In genomic region chr10:11146402-11147171, GRCh38 we compare ENCODE assay signal across 13 cellular contexts.
DNase-seq lines count a peak whose midpoint lies in the region; ATAC-seq and TF ChIP-seq lines count a peak whose summit lies in the region.
"Had no signal": no experiment of that assay in that cellular context is flagged by ENCODE, and none has a peak within 500 bp of the region (broad histone marks: within the 10 kb centered on the region; RNA-seq: fewer than 3 reads in every experiment).

No MANE protein-coding gene starts in this region.

- no peak overlapping the region for H3K4me2 ChIP-seq in mesendoderm (ENCODE audit: low read length)

- H3K18ac ChIP-seq in mesendoderm (ENCODE audit: low read length): no peak overlapping the region

- intact Hi-C loops in CD8-positive, alpha-beta T cell (cut with DNase I, micrococcal nuclease): loop anchor here in 1 of 2 experiments (1.0 kb wide), 1 partner anchor 34 kb away; no protein-coding TSS in a partner anchor

- no peak overlapping the region for H2BK15ac ChIP-seq in mesendoderm (replicated peaks; ENCODE audit: low read depth)

- no peak for TF ChIP-seq CTCF in CD8-positive, alpha-beta T cell (IDR thresholded peaks at IDR 0.05)
- TF ChIP-seq CTCF in astrocyte of the cerebellum (IDR thresholded peaks at IDR 0.05; ENCODE audit: low read depth, low read length, missing control alignments): no peak

- H3K27me3 ChIP-seq in CD8-positive, alpha-beta T cell (ENCODE audit: insufficient read depth, low read length): no peaks in the 10 kb centered on the region
- H3K27me3 ChIP-seq in mesendoderm (ENCODE audit: insufficient read depth, low read length, poor library complexity): no peaks in the 10 kb centered on the region
- H3K27me3 ChIP-seq: testis had no signal

- H3K36me3 ChIP-seq in CD8-positive, alpha-beta T cell (ENCODE audit: insufficient read depth, low read length): no peaks in the 10 kb centered on the region
- no peaks in the 10 kb centered on the region for H3K36me3 ChIP-seq in mesendoderm (ENCODE audit: control insufficient read depth, insufficient read depth, low read length)

- H3K9ac ChIP-seq in mesendoderm (ENCODE audit: low read length): no peak overlapping the region

- no peak overlapping the region for H3K4ac ChIP-seq in mesendoderm (ENCODE audit: low read depth, low read length)

- no peaks in the 10 kb centered on the region for H3K36me3 Mint-ChIP-seq in CD8-positive, alpha-beta T cell

- no peak overlapping the region for H3K56ac ChIP-seq in mesendoderm (ENCODE audit: low read length)

- ATAC-seq in CD8-positive, alpha-beta T cell: no peak
- no peak for ATAC-seq in HG03196 (IDR thresholded peaks at IDR 0.05; ENCODE audit: unreplicated experiment)

- peaks cover 96% of the 10 kb centered on the region for H3K4me1 ChIP-seq in CD8-positive, alpha-beta T cell (ENCODE audit: insufficient read depth, low read length)
- no peaks in the 10 kb centered on the region for H3K4me1 ChIP-seq in mesendoderm (ENCODE audit: control insufficient read depth, low read depth, low read length)

- H3K23ac ChIP-seq in mesendoderm (ENCODE audit: low read length): no peak overlapping the region

- H3K79me1 ChIP-seq in mesendoderm (ENCODE audit: low read length): no peaks in the 10 kb centered on the region

- H3K27ac ChIP-seq in CD8-positive, alpha-beta T cell (ENCODE audit: low read depth, low read length): peak overlapping the region; percentile 53
- H3K27ac ChIP-seq in mesendoderm (ENCODE audit: low read depth, low read length): no peak overlapping the region
- no peak overlapping the region for H3K27ac ChIP-seq in caudate nucleus (ENCODE audit: low read depth, low read length)
- H3K27ac ChIP-seq: testis had no signal

- H3K4me3 ChIP-seq in CD8-positive, alpha-beta T cell (ENCODE audit: low read depth, low read length): peak overlapping the region; percentile 4
- H3K4me3 ChIP-seq in astrocyte of the cerebellum (ENCODE audit: low read depth, low read length) (no peak overlapping the region), mesendoderm (ENCODE audit: low read length) (no peak overlapping the region)
- H3K4me3 ChIP-seq: testis had no signal

- no peaks in the 10 kb centered on the region for H3K79me2 ChIP-seq in mesendoderm (ENCODE audit: control insufficient read depth, insufficient read depth, low read length)

- no peak overlapping the region for H2AK5ac ChIP-seq in mesendoderm (ENCODE audit: low read length)

- peaks cover 98% of the 10 kb centered on the region for H3K4me1 Mint-ChIP-seq in CD8-positive, alpha-beta T cell (ENCODE audit: low read depth)

- H2BK120ac ChIP-seq in mesendoderm (ENCODE audit: low read depth, low read length): no peak overlapping the region

- POLR2A ChIA-PET in CD8-positive, alpha-beta T cell (lab: Charles Lee): interaction anchor here (1.0 to 11.6 kb wide), 8 partner anchors 8 to 90 kb away, joined by 3 to 319 read pairs (median 12); no protein-coding TSS in a partner anchor

- in situ Hi-C loops in astrocyte of the cerebellum (cut with HindIII; ENCODE audit: low sequenced_read_pairs): no loop called here

- H4K8ac ChIP-seq in mesendoderm (ENCODE audit: low read depth, low read length): no peak overlapping the region

- H3K27me3 Mint-ChIP-seq in CD8-positive, alpha-beta T cell (ENCODE audit: low read depth): no peaks in the 10 kb centered on the region

- WGBS in mesendoderm (ENCODE audit: extremely low coverage, insufficient coverage, low lambda C conversion rate): no CpG with 5 or more reads among the region's 6 CpGs

- H3K9me3 Mint-ChIP-seq in CD8-positive, alpha-beta T cell: no peaks in the 10 kb centered on the region

- peak overlapping the region; percentile 95 for H3K27ac Mint-ChIP-seq in CD8-positive, alpha-beta T cell

- CTCF ChIA-PET in CD8-positive, alpha-beta T cell (lab: Charles Lee): interaction anchor here (1.0 to 11.1 kb wide), 7 partner anchors 11 to 124 kb away, joined by 3 to 202 read pairs (median 5); no protein-coding TSS in a partner anchor

- H3K4me3 Mint-ChIP-seq in CD8-positive, alpha-beta T cell: peak overlapping the region; percentile 23

- no peak overlapping the region for H4K5ac ChIP-seq in mesendoderm (ENCODE audit: low read length)

- DNase-seq in CD8-positive, alpha-beta T cell: peak in 1 of 7 experiments; percentile 45
- DNase-seq in M059J (ENCODE audit: low read depth) (peak; percentile 1), astrocyte of the cerebellum (ENCODE audit: low read depth) (peak; percentile 66), mesendoderm (peak; percentile 55), NCI-H226 (no peak), caudate nucleus (lab: John Stamatoyannopoulos, UW) (no peak), NCI-H146 (lab: John Stamatoyannopoulos, UW) (no peak)
- DNase-seq: activated CD8-positive, alpha-beta memory T cell treated with anti-CD3 and anti-CD28 coated beads, Interleukin-2, amount 50 U/mL, for 4 hours; dorsolateral prefrontal cortex; NCI-H446; stimulated activated CD4-positive, alpha-beta T cell treated with anti-CD3 and anti-CD28 coated beads, Interleukin-2, amount 100 ng/mL, for 24 hours; testis had no signal

- no peak overlapping the region for H2BK5ac ChIP-seq in mesendoderm (ENCODE audit: low read length)

- H3K9me3 ChIP-seq in CD8-positive, alpha-beta T cell (ENCODE audit: low read length): no peaks in the 10 kb centered on the region
- H3K9me3 ChIP-seq: testis had no signal

Comparison
In these comparisons a context has a peak if more than half of its experiments do, and no peak if none do; other contexts are left out.
1. DNase-seq: peak in M059J (single experiment), astrocyte of the cerebellum (single experiment) and mesendoderm (single experiment); none in NCI-H226 (single experiment), caudate nucleus (0 of 61) and NCI-H146 (single experiment).